In the genomic region with DNA sequence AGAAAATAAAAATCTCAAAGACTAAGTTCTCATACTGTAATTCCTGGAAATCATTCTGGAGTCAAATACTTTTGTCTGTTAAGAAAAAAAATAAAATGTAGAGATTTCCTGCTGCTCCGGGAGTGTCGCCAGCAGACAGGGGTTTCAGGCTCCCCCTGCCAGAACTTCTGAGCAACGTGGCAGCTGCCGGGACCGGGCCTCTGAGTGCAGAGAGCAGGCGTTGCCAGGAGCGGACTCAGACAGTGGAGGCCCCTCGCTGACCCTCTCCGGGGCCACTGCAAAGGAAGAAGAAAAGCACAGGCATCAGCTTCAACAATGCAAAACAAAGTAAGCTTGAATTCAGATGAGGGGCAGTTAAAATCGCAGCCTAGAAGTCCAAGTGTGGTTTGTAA, we compare ENCODE assay signal across 13 cellular contexts.
DNase-seq lines count a peak whose midpoint lies in the region; ATAC-seq and TF ChIP-seq lines count a peak whose summit lies in the region.
"Had no signal": no experiment of that assay in that cellular context is flagged by ENCODE, and none has a peak within 500 bp of the region (broad histone marks: within the 10 kb centered on the region; RNA-seq: fewer than 3 reads in every experiment).

No MANE protein-coding gene starts in this region.

- TF ChIP-seq EP300 in sigmoid colon (IDR thresholded peaks at IDR 0.05) = no peak

- intact Hi-C loops in sigmoid colon (cut with DNase I) = no loop called here

- 57 to 66% methylated on average over 10 of the region's 10 CpGs for WGBS in sigmoid colon, 2 donors

- H3K27ac ChIP-seq in sigmoid colon (peak overlapping the region; percentile 8 to 66 (median 50)), MM.1S (ENCODE audit: low read length) (no peak overlapping the region)
- H3K27ac ChIP-seq: C4-2B had no signal

- peaks cover 0 to 38% (median 24%) of the 10 kb centered on the region in 4 donors for H3K4me1 ChIP-seq in sigmoid colon
- no peaks in the 10 kb centered on the region for H3K4me1 ChIP-seq in MM.1S (ENCODE audit: low read length)

- H3K4me2 ChIP-seq in MM.1S (ENCODE audit: low read depth, low read length) = no peak overlapping the region

- TF ChIP-seq CTCF in sigmoid colon (IDR thresholded peaks at IDR 0.05) (no peak), MM.1S (IDR thresholded peaks at IDR 0.05; ENCODE audit: low read length) (no peak), GM20000 (IDR thresholded peaks at IDR 0.05; ENCODE audit: extremely low read depth, missing control alignments) (no peak)

- H2AFZ ChIP-seq in MM.1S (ENCODE audit: low read length) = no peak overlapping the region

- no peaks in the 10 kb centered on the region for H3F3A ChIP-seq in MM.1S (ENCODE audit: insufficient read depth, low read length)

- no peaks in the 10 kb centered on the region for H3K36me3 ChIP-seq in H7 (replicated peaks; ENCODE audit: control insufficient read depth, insufficient read depth, low read length)
- H3K36me3 ChIP-seq in sigmoid colon = no peaks in the 10 kb centered on the region
- H3K36me3 ChIP-seq in MM.1S (replicated peaks; ENCODE audit: insufficient read depth, low read length) = no peaks in the 10 kb centered on the region

- no peak overlapping the region for H3K4me3 ChIP-seq in H7 (ENCODE audit: insufficient read depth, low read depth, low read length)
- no peak overlapping the region for H3K4me3 ChIP-seq in sigmoid colon
- H3K4me3 ChIP-seq in MM.1S (ENCODE audit: low read length) = no peak overlapping the region

- H3K9ac ChIP-seq in MM.1S (ENCODE audit: low read length) = no peak overlapping the region

- peak; percentile 64 for DNase-seq in H7
- peak; percentile 66 for DNase-seq in dedifferentiated amniotic fluid mesenchymal stem cell (ENCODE audit: extremely low spot score)
- DNase-seq in left kidney (ENCODE audit: low read depth, low spot score) = peak; percentile 73
- peak; percentile 80 for DNase-seq in sigmoid colon
- no peak for DNase-seq in MM.1S
- no peak for DNase-seq in GM20000 (ENCODE audit: low spot score)
- DNase-seq: activated CD4-positive, alpha-beta memory T cell treated with anti-CD3 and anti-CD28 coated beads, Interleukin-2, amount 10 ng/mL, durations not matched to agents 7 days and 5 days; NCI-H446; stimulated activated CD8-positive, alpha-beta memory T cell treated with anti-CD3 and anti-CD28 coated beads, Interleukin-4, amount 100 ng/mL, for 48 hours had no signal

- no peaks in the 10 kb centered on the region for H4K20me1 ChIP-seq in MM.1S (ENCODE audit: insufficient read depth, low read length)

- H3K9me2 ChIP-seq in MM.1S (replicated peaks; ENCODE audit: insufficient read depth, low read length) = no peaks in the 10 kb centered on the region

- TF ChIP-seq POLR2A in sigmoid colon (IDR thresholded peaks at IDR 0.05) = no peak

- ATAC-seq in HG03280 (IDR thresholded peaks at IDR 0.05; ENCODE audit: unreplicated experiment) (no peak), GM19023 (IDR thresholded peaks at IDR 0.05; ENCODE audit: unreplicated experiment) (no peak)
- ATAC-seq: activated naive CD4-positive, alpha-beta T cell treated with anti-CD3 and anti-CD28 coated beads, Interleukin-2, amount 50 U/mL, for 72 hours had no signal

- no peaks in the 10 kb centered on the region for H3K9me3 ChIP-seq in sigmoid colon
- no peaks in the 10 kb centered on the region for H3K9me3 ChIP-seq in MM.1S (replicated peaks; ENCODE audit: insufficient read depth, low read length)

- no peaks in the 10 kb centered on the region for H3K27me3 ChIP-seq in H7 (ENCODE audit: control insufficient read depth, insufficient read depth, low read length)
- H3K27me3 ChIP-seq in sigmoid colon = no peaks in the 10 kb centered on the region
- H3K27me3 ChIP-seq in MM.1S (replicated peaks; ENCODE audit: insufficient read depth, low read length) = no peaks in the 10 kb centered on the region

- no peaks in the 10 kb centered on the region for H3K79me2 ChIP-seq in MM.1S (ENCODE audit: low read length)

Comparison
In these comparisons a context has a peak if more than half of its experiments do, and no peak if none do; other contexts are left out.
1. DNase-seq: peak in H7 (single experiment), dedifferentiated amniotic fluid mesenchymal stem cell (single experiment), left kidney (single experiment) and sigmoid colon (single experiment); none in MM.1S (single experiment) and GM20000 (single experiment).